Comparison of ENCODE assay signal across 1 cellular context in genomic region chr17:80111702-80112470, GRCh38.
TF ChIP-seq lines count a peak whose summit lies in the region.

No MANE protein-coding gene starts in this region.

TF ChIP-seq in GM12878, 131 proteins besides CTCF, POLR2A, EP300 and RAD21:
- TF ChIP-seq NR2C1 (IDR thresholded peaks at IDR 0.05) (no peak), E2F4 (IDR thresholded peaks at IDR 0.05; ENCODE audit: low read depth, low read length) (no peak), BACH1 (IDR thresholded peaks at IDR 0.05; ENCODE audit: borderline replicate concordance) (no peak), EED (IDR thresholded peaks at IDR 0.05; ENCODE audit: low read depth) (no peak), KDM1A (IDR thresholded peaks at IDR 0.05; ENCODE audit: borderline replicate concordance) (no peak), SUZ12 (IDR thresholded peaks at IDR 0.05; ENCODE audit: unreplicated experiment) (no peak), FOXK2 (IDR thresholded peaks at IDR 0.05) (no peak), YY1 (IDR thresholded peaks at IDR 0.05; ENCODE audit: low read depth, low read length) (no peak), ZNF274 (IDR thresholded peaks at IDR 0.05; ENCODE audit: insufficient read depth, insufficient read length) (no peak), PRDM15 (CRISPR knock-in tag; IDR thresholded peaks at IDR 0.05) (no peak), E4F1 (IDR thresholded peaks at IDR 0.05; ENCODE audit: borderline replicate concordance, partially characterized antibody) (no peak), NR2F1 (conservative IDR thresholded peaks at IDR 0.05) (no peak), GATAD2B (conservative IDR thresholded peaks at IDR 0.05; ENCODE audit: low read depth) (no peak), SIN3A (IDR thresholded peaks at IDR 0.05; ENCODE audit: low read depth, low read length) (no peak), POU2F2 (IDR thresholded peaks at IDR 0.05; ENCODE audit: borderline replicate concordance, low read depth, low read length) (no peak), SRF (IDR thresholded peaks at IDR 0.05; ENCODE audit: low read depth in 2 of 2, low read length in 2 of 2) (no peak), CEBPZ (IDR thresholded peaks at IDR 0.05; ENCODE audit: low read depth, low read length) (no peak)
